Comparison of ENCODE assay signal across 17 cellular contexts in genomic region chr11:58726594-58727414, GRCh38. TPM values are rescaled to one million over a fixed set of nuclear protein-coding genes. Genes with fewer than 3 reads are reported as not detected.
A peak's percentile ranks its signal among the peaks of the same experiment; 100 is the strongest.
DNase-seq lines count a peak whose midpoint lies in the region; ATAC-seq, FAIRE-seq and TF ChIP-seq lines count a peak whose summit lies in the region.
"Had no signal": no experiment of that assay in that cellular context is flagged by ENCODE, and none has a peak within 500 bp of the region (broad histone marks: within the 10 kb centered on the region; RNA-seq: fewer than 3 reads in every experiment).

No MANE protein-coding gene starts in this region.

- 37% methylated on average over 2 of the region's 2 CpGs for WGBS in liver
- WGBS in HepG2 (ENCODE audit: low lambda C conversion rate), result 7% methylated on average over 2 of the region's 2 CpGs

- no peak overlapping the region for H2AFZ ChIP-seq in HepG2 (ENCODE audit: low read length)

- peak overlapping the region; percentile 22 to 46 for H3K27ac Mint-ChIP-seq in activated naive CD4-positive, alpha-beta T cell treated with anti-CD3 and anti-CD28 coated beads, Interleukin-2, amount 50 U/mL, for 72 hours

- H3K9ac ChIP-seq in liver (ENCODE audit: low read depth in 1 of 2, low read length in 2 of 2) (no peak overlapping the region), HepG2 (ENCODE audit: insufficient read depth, low read depth, low read length) (no peak overlapping the region)

- H3K27ac ChIP-seq in liver (ENCODE audit: low read depth in 1 of 2, low read length in 2 of 2), result peak overlapping the region; percentile 39 to 76
- H3K27ac ChIP-seq in HepG2 (ENCODE audit: extremely low read length, insufficient read depth, low read length), result no peak overlapping the region
- H3K27ac ChIP-seq: dorsolateral prefrontal cortex, vagina had no signal

- no peak for TF ChIP-seq EP300 in HepG2 (IDR thresholded peaks at IDR 0.05; ENCODE audit: low read depth in 2 of 2, low read length in 2 of 2)
- TF ChIP-seq EP300 in HepG2 (CRISPR knock-in tag; IDR thresholded peaks at IDR 0.05; ENCODE audit: borderline replicate concordance), result no peak

- POLR2A ChIA-PET in HepG2 (lab: Yijun Ruan, JAX), result no interaction called here

- H3K4me1 ChIP-seq in liver (ENCODE audit: control insufficient read depth in 4 of 4, insufficient read depth in 4 of 4, low read length in 3 of 4), result peaks cover 4 to 48% (median 43%) of the 10 kb centered on the region in 4 donors
- H3K4me1 ChIP-seq in HepG2 (ENCODE audit: insufficient read depth, low read length), result peaks cover 4% of the 10 kb centered on the region
- H3K4me1 ChIP-seq: vagina had no signal

- DNase-seq in HepG2 (ENCODE audit: low spot score), result no peak
- peak; percentile 61 for DNase-seq in NCI-H2029 (lab: John Stamatoyannopoulos, UW)
- no peak for DNase-seq in activated naive CD4-positive, alpha-beta T cell treated with anti-CD3 and anti-CD28 coated beads, Interleukin-2, amount 50 U/mL, for 72 hours (ENCODE audit: low spot score in 2 of 2)
- no peak for DNase-seq in NCI-H1417 treated with DMSO at 0.1 percent for 48 hours (lab: John Stamatoyannopoulos, UW)
- DNase-seq in stimulated activated CD4-positive, alpha-beta T cell treated with anti-CD3 and anti-CD28 coated beads, Interleukin-2, amount 100 ng/mL, for 48 hours, result no peak
- DNase-seq in Right ventricle myocardium inferior (ENCODE audit: missing footprints), result no peak
- DNase-seq: activated CD4-positive, alpha-beta T cell treated with anti-CD3 and anti-CD28 coated beads, Interleukin-2, amount 50 U/mL, for 1 hour; dorsolateral prefrontal cortex; NCI-H226; SHP77 treated with DMSO at 0.1 percent for 48 hours had no signal

- peaks cover 0 to 4% of the 10 kb centered on the region in 2 donors for H3K9me3 Mint-ChIP-seq in activated naive CD4-positive, alpha-beta T cell treated with anti-CD3 and anti-CD28 coated beads, Interleukin-2, amount 50 U/mL, for 72 hours

- H3K27me3 ChIP-seq in liver (ENCODE audit: control insufficient read depth in 4 of 4, insufficient read depth in 4 of 4, low read length in 3 of 4), result no peaks in the 10 kb centered on the region
- H3K27me3 ChIP-seq in HepG2 (ENCODE audit: control insufficient read depth in 1 of 2, insufficient read depth in 2 of 2, low read length in 2 of 2), result no peaks in the 10 kb centered on the region; a peak in 1 of 5 replicates
- H3K27me3 ChIP-seq: dorsolateral prefrontal cortex, vagina had no signal

- no TSS peak for BruUV-seq in HepG2 (replicated peaks; lab: Mats Ljungman, UMichigan)

- CTCF ChIA-PET in HepG2 (lab: Yijun Ruan, JAX; ENCODE audit: low intra/inter-chr PET ratio, low total read pairs), result no interaction called here

- H3K36me3 ChIP-seq in liver (ENCODE audit: control insufficient read depth in 4 of 4, insufficient read depth in 3 of 4, low read depth in 1 of 4, low read length in 3 of 4) (peaks cover 0 to 2% (median 0%) of the 10 kb centered on the region in 4 donors), HepG2 (replicated peaks in 1 of 2; ENCODE audit: control insufficient read depth in 1 of 2, insufficient read depth in 2 of 2, low read length in 2 of 2) (no peaks in the 10 kb centered on the region)
- H3K36me3 ChIP-seq: vagina had no signal

- no peak for TF ChIP-seq RAD21 in liver (IDR thresholded peaks at IDR 0.05)
- no peak for TF ChIP-seq RAD21 in HepG2 (CRISPR knock-in tag; IDR thresholded peaks at IDR 0.05)

- no peak overlapping the region for H3K4me2 ChIP-seq in HepG2 (ENCODE audit: low read depth, low read length)

- H3K9me3 ChIP-seq in liver (ENCODE audit: control insufficient read depth in 4 of 4, low read length in 3 of 4), result no peaks in the 10 kb centered on the region
- H3K9me3 ChIP-seq in HepG2 (ENCODE audit: low read length), result no peaks in the 10 kb centered on the region
- H3K9me3 ChIP-seq: vagina had no signal

- no peak for FAIRE-seq in HepG2 (lab: Jason Lieb, UNC)
- FAIRE-seq: keratinocyte had no signal

- ATAC-seq in HepG2 (no peak), Right ventricle myocardium inferior (no peak), HG03442 (IDR thresholded peaks at IDR 0.05; ENCODE audit: unreplicated experiment) (no peak)
- ATAC-seq in activated naive CD4-positive, alpha-beta T cell treated with anti-CD3 and anti-CD28 coated beads, Interleukin-2, amount 50 U/mL, for 72 hours, result peak in 1 of 2 donors; percentile 31

- H3K79me2 ChIP-seq in HepG2 (ENCODE audit: insufficient read depth, low read length), result no peaks in the 10 kb centered on the region

- TF ChIP-seq CTCF in liver (IDR thresholded peaks at IDR 0.05; ENCODE audit: low read depth, low read length, missing input control) (no peak), HepG2 (CRISPR knock-in tag; IDR thresholded peaks at IDR 0.05) (no peak)

- peaks cover 4 to 5% of the 10 kb centered on the region in 2 donors for H3K36me3 Mint-ChIP-seq in activated naive CD4-positive, alpha-beta T cell treated with anti-CD3 and anti-CD28 coated beads, Interleukin-2, amount 50 U/mL, for 72 hours

- H3K4me3 ChIP-seq in liver (ENCODE audit: low read depth in 1 of 3, low read length in 3 of 3) (peak overlapping the region in 2 of 3 donors; percentile 27 to 37), HepG2 (replicated peaks in 1 of 3; ENCODE audit: insufficient read depth in 1 of 3, low read depth in 2 of 3, low read length in 3 of 3) (no peak overlapping the region)
- H3K4me3 ChIP-seq: dorsolateral prefrontal cortex, vagina had no signal

- TF ChIP-seq POLR2A in HepG2 (IDR thresholded peaks at IDR 0.05; ENCODE audit: insufficient read depth in 1 of 2, low read depth in 2 of 2, low read length in 2 of 2), result no peak

- in situ Hi-C loops in HepG2 (cut with HindIII; ENCODE audit: extremely low pct_ligation_motif_present, low pct_unique_long_range_greater_than_20kb), result no loop called here

- no peaks in the 10 kb centered on the region for H4K20me1 ChIP-seq in HepG2 (ENCODE audit: insufficient read depth, low read length)

- intact Hi-C loops in HepG2 (cut with micrococcal nuclease; ENCODE audit: unreplicated experiment) (no loop called here), Right ventricle myocardium inferior (cut with DNase I) (loop anchor here (10.0 kb wide), 1 partner anchor 58 kb away; no protein-coding TSS in a partner anchor)

TF ChIP-seq in liver, 16 proteins besides CTCF, POLR2A, EP300 and RAD21:
- TF ChIP-seq HNF4A (conservative IDR thresholded peaks at IDR 0.05), result peak in 1 of 2 donors; percentile 8
- no peak for TF ChIP-seq EGR1 (IDR thresholded peaks at IDR 0.05; ENCODE audit: low read depth in 2 of 2)
TF ChIP-seq in liver: peak in this region for 1.

TF ChIP-seq in HepG2, 621 proteins besides CTCF, POLR2A, EP300 and RAD21:
- TF ChIP-seq MAFK (conservative IDR thresholded peaks at IDR 0.05 in 1 of 2, IDR thresholded peaks at IDR 0.05 in 1 of 2; ENCODE audit: low read length in 2 of 2), result peak in 1 of 2 experiments; percentile 37; a peak in 1 of 4 replicates
- no peak for TF ChIP-seq TFDP2 (CRISPR knock-in tag; IDR thresholded peaks at IDR 0.05)

RNA-seq across cellular contexts. Expression of gene GLYAT, which starts 4.9 kb away (rescaled TPM):
- total RNA-seq in liver (100 to 1,000 TPM in 1 of 2 donors, 1 to 10 TPM in 1; 5.6 to 142 TPM), HepG2 (2016; rRNA removed; fragmentation: Illumina TruSeq; extraction: Trizol) (not detected in 2 replicates), Right ventricle myocardium inferior (1.4 TPM)
- polyA plus RNA-seq in liver (100 to 1,000 TPM in 1 of 2 donors, 10 to 100 TPM in 1; 78.2 to 181 TPM), HepG2 (2011; rRNA removed) (not detected in 2 replicates)
- total RNA-seq in HepG2 (2016; cell fraction: cytosol; rRNA removed; fragmentation: Illumina TruSeq; extraction: Trizol; ENCODE audit: low read depth), result not detected in 2 replicates
- total RNA-seq in HepG2 (2016; cell fraction: insoluble cytoplasmic fraction; rRNA removed; fragmentation: Illumina TruSeq; extraction: Trizol), result not detected in 2 replicates
- not detected in 2 replicates for total RNA-seq in HepG2 (2016; cell fraction: membrane; rRNA removed; fragmentation: Illumina TruSeq; extraction: Trizol)
- not detected in 2 replicates for total RNA-seq in HepG2 (2016; cell fraction: nucleus; rRNA removed; fragmentation: Illumina TruSeq; extraction: Trizol)
- polyA plus RNA-seq in HepG2 (2011; cell fraction: cytosol; rRNA removed), result not detected in 2 replicates
- polyA plus RNA-seq in HepG2 (2011; cell fraction: nucleus; rRNA removed), result not detected in 2 replicates
- not detected in 2 replicates for polyA plus RNA-seq in HepG2 (2012)
- polyA plus RNA-seq in HepG2 (2016; cell fraction: cytosol; fragmentation: Illumina TruSeq; extraction: Trizol; ENCODE audit: low read depth), result not detected in 2 replicates
- not detected in 2 replicates for polyA plus RNA-seq in HepG2 (2016; cell fraction: insoluble cytoplasmic fraction; fragmentation: Illumina TruSeq; extraction: Trizol; ENCODE audit: low read depth)
- polyA plus RNA-seq in HepG2 (2016; cell fraction: membrane; fragmentation: Illumina TruSeq; extraction: Trizol; ENCODE audit: low read depth), result not detected in 2 replicates
- not detected in 2 replicates for polyA plus RNA-seq in HepG2 (2016; cell fraction: nucleus; fragmentation: Illumina TruSeq; extraction: Trizol; ENCODE audit: insufficient read depth, low read depth)
- not detected in 2 replicates for polyA minus RNA-seq in HepG2 (2011; rRNA and poly(A)+ RNA removed; ENCODE audit: low replicate concordance)
- polyA minus RNA-seq in HepG2 (2011; cell fraction: cytosol; rRNA and poly(A)+ RNA removed), result not detected in 2 replicates
- polyA minus RNA-seq in HepG2 (2011; cell fraction: nucleus; rRNA and poly(A)+ RNA removed), result not detected in 2 replicates
- not detected for total RNA-seq in activated naive CD4-positive, alpha-beta T cell treated with anti-CD3 and anti-CD28 coated beads, Interleukin-2, amount 50 U/mL, for 72 hours
- total RNA-seq: fibroblast of villous mesenchyme, vagina had no signal
- polyA plus RNA-seq: BJ, neural cell had no signal

Comparison
In these comparisons a context has a peak if more than half of its experiments do, and no peak if none do; other contexts are left out.
1. H3K4me3 ChIP-seq: peak in liver (2 of 3); none in HepG2 (0 of 3).